Comparison of ENCODE assay signal across 22 cellular contexts in genomic region chr15:66833372-66833771, GRCh38.
DNase-seq lines count a peak whose midpoint lies in the region; ATAC-seq, FAIRE-seq and TF ChIP-seq lines count a peak whose summit lies in the region.
"Had no signal": no experiment of that assay in that cellular context is flagged by ENCODE, and none has a peak within 500 bp of the region (broad histone marks: within the 10 kb centered on the region; RNA-seq: fewer than 3 reads in every experiment).

No MANE protein-coding gene starts in this region.

- peak; percentile 61 for DNase-seq in Karpas-422
- DNase-seq in GM12878 (ENCODE audit: low read depth, low spot score) = no peak
- DNase-seq in naive B cell = peak; percentile 52
- DNase-seq in NCI-H2029 treated with DMSO at 0.1 percent for 48 hours (lab: John Stamatoyannopoulos, UW) = no peak
- DNase-seq in activated CD8-positive, alpha-beta memory T cell treated with anti-CD3 and anti-CD28 coated beads for 24 hours = no peak
- no peak for DNase-seq in posterior cingulate gyrus
- DNase-seq: activated naive CD4-positive, alpha-beta T cell treated with Interleukin-2 at 50 U/mL for 16 hours; erythroblast; heart right ventricle; NCI-H2107; stimulated activated CD4-positive, alpha-beta T cell treated with anti-CD3 and anti-CD28 coated beads, Interleukin-2, amount 100 ng/mL, for 24 hours had no signal

- no peaks in the 10 kb centered on the region for H3K9me2 ChIP-seq in Karpas-422 (replicated peaks; ENCODE audit: insufficient read depth, low read length)

- H3K27me3 ChIP-seq in BLaER1 treated with 17β-estradiol and CSF1 and Interleukin-3, amounts not matched to agents 10 nM and 100 nM = no peaks in the 10 kb centered on the region; a peak in 1 of 22 replicates
- H3K27me3 ChIP-seq in Karpas-422 (ENCODE audit: low read length) = no peaks in the 10 kb centered on the region; the same call in 1 of the 2 replicates
- no peaks in the 10 kb centered on the region for H3K27me3 ChIP-seq in GM12878 (replicated peaks in 1 of 2; ENCODE audit: control insufficient read depth in 2 of 2, insufficient read depth in 2 of 2, low read length in 1 of 2)
- H3K27me3 ChIP-seq: heart right ventricle, neutrophil, right lobe of liver had no signal

- H3K4me2 ChIP-seq in BLaER1 treated with 17β-estradiol and CSF1 and Interleukin-3, amounts not matched to agents 10 nM and 100 nM = peak overlapping the region; percentile 6 to 70 (median 55); a peak in 18 of 22 replicates
- H3K4me2 ChIP-seq in Karpas-422 (ENCODE audit: low read depth, low read length, poor library complexity, severe bottlenecking) = no peak overlapping the region
- H3K4me2 ChIP-seq in GM12878 (ENCODE audit: control insufficient read depth, insufficient read depth) = no peak overlapping the region

- no TSS peak for BruUV-seq in GM12878 (replicated peaks; lab: Mats Ljungman, UMichigan)

- H2AFZ ChIP-seq in Karpas-422 (ENCODE audit: low read length) = peak overlapping the region; percentile 63; the same call in 1 of the 2 replicates
- H2AFZ ChIP-seq in GM12878 (ENCODE audit: control insufficient read depth, low read depth, low read length) = no peak overlapping the region

- H3K27me3 Mint-ChIP-seq in naive B cell = no peaks in the 10 kb centered on the region

- peaks cover 7 to 23% (median 17%) of the 10 kb centered on the region in 10 experiments; a peak in 18 of 20 replicates for H3K4me1 ChIP-seq in BLaER1 treated with 17β-estradiol and CSF1 and Interleukin-3, amounts not matched to agents 10 nM and 100 nM
- peaks cover 13% of the 10 kb centered on the region for H3K4me1 ChIP-seq in Karpas-422 (ENCODE audit: low read length)
- H3K4me1 ChIP-seq in GM12878 (ENCODE audit: control insufficient read depth, insufficient read depth, low read length) = no peaks in the 10 kb centered on the region

- 17% methylated on average over 8 of the region's 8 CpGs for WGBS in GM12878 (ENCODE audit: insufficient coverage, insufficient replicate concordance, low lambda C conversion rate, missing lambda C conversion rate)

- peaks cover 0 to 9% (median 5%) of the 10 kb centered on the region in 7 donors for H3K9me3 Mint-ChIP-seq in naive B cell
- H3K9me3 Mint-ChIP-seq: T-helper 1 cell treated with Interleukin-12 subunit alpha and Interleukin-12 subunit beta and Interleukin-4 antibody, amounts not matched to agents 30 μg/mL and 1 μg/mL, for 36 hours had no signal

- no peak for TF ChIP-seq POLR2A in GM12878 (IDR thresholded peaks at IDR 0.05; ENCODE audit: low read depth, low read length)

- peak overlapping the region in 5 of 6 donors; percentile 84 to 96 (median 93) for H3K27ac Mint-ChIP-seq in naive B cell
- H3K27ac Mint-ChIP-seq: T-helper 1 cell treated with Interleukin-12 subunit alpha and Interleukin-12 subunit beta and Interleukin-4 antibody, amounts not matched to agents 30 μg/mL and 1 μg/mL, for 36 hours had no signal

- H4K20me1 ChIP-seq in BLaER1 treated with 17β-estradiol and CSF1 and Interleukin-3, amounts not matched to agents 10 nM and 100 nM = no peaks in the 10 kb centered on the region
- H4K20me1 ChIP-seq in Karpas-422 (ENCODE audit: insufficient read depth, low read depth, low read length) = no peaks in the 10 kb centered on the region
- H4K20me1 ChIP-seq in GM12878 (ENCODE audit: control insufficient read depth, insufficient read depth) = no peaks in the 10 kb centered on the region

- H3K4me3 Mint-ChIP-seq in naive B cell = peak overlapping the region in 7 of 8 donors; percentile 62 to 90 (median 82)
- H3K4me3 Mint-ChIP-seq: T-helper 1 cell treated with Interleukin-12 subunit alpha and Interleukin-12 subunit beta and Interleukin-4 antibody, amounts not matched to agents 30 μg/mL and 1 μg/mL, for 36 hours had no signal

- CTCF ChIA-PET in GM12878 (lab: Yijun Ruan, JAX) = interaction anchor here (1.4 to 1.7 kb wide), 2 partner anchors 8 to 17 kb away, joined by 4 to 6 read pairs; no protein-coding TSS in a partner anchor

- TF ChIP-seq CTCF in GM12878 (IDR thresholded peaks at IDR 0.05 in 2 of 3, conservative IDR thresholded peaks at IDR 0.05 in 1 of 3; ENCODE audit: control insufficient read depth in 2 of 3, extremely low read depth in 1 of 3, insufficient read depth in 1 of 3, low read depth in 3 of 3, low read length in 3 of 3) = no peak

- no peak overlapping the region for H3K4me3 ChIP-seq in BLaER1 treated with 17β-estradiol and CSF1 and Interleukin-3, amounts not matched to agents 10 nM and 100 nM
- H3K4me3 ChIP-seq in Karpas-422 (ENCODE audit: low read length) (no peak overlapping the region), GM12878 (no peak overlapping the region)
- H3K4me3 ChIP-seq: heart right ventricle, right lobe of liver had no signal

- TF ChIP-seq RAD21 in GM12878 (IDR thresholded peaks at IDR 0.05; ENCODE audit: insufficient read depth, low read depth, low read length) = no peak

- no peak for TF ChIP-seq EP300 in GM12878 (IDR thresholded peaks at IDR 0.05; ENCODE audit: borderline replicate concordance in 1 of 2, control insufficient read depth in 1 of 2, low read depth in 2 of 2, low read length in 2 of 2)

- ATAC-seq in GM12878 (peak; percentile 45; the same call in 2 of the 3 replicates), naive B cell (ENCODE audit: low read depth in 2 of 2) (peak; percentile 95), HG03571 (IDR thresholded peaks at IDR 0.05; ENCODE audit: unreplicated experiment) (no peak)
- ATAC-seq: activated CD4-positive, CD25-positive, alpha-beta regulatory T cell treated with anti-CD3 and anti-CD28 coated beads, Interleukin-2, amount 50 U/mL, for 24 hours; heart right ventricle; HepG2; right lobe of liver had no signal

- in situ Hi-C loops in GM12878 (cut with MboI) = no loop called here

- no peaks in the 10 kb centered on the region for H3K36me3 ChIP-seq in BLaER1 treated with 17β-estradiol and CSF1 and Interleukin-3, amounts not matched to agents 10 nM and 100 nM
- H3K36me3 ChIP-seq in Karpas-422 (ENCODE audit: insufficient read depth, low read length) = no peaks in the 10 kb centered on the region
- H3K36me3 ChIP-seq in GM12878 (ENCODE audit: control insufficient read depth in 2 of 2, insufficient read depth in 2 of 2, low read length in 1 of 2) = no peaks in the 10 kb centered on the region
- H3K36me3 ChIP-seq: heart right ventricle, neutrophil, right lobe of liver had no signal

- RAD21 ChIA-PET in GM12878 (lab: Charles Lee; ENCODE audit: unreplicated experiment) = no interaction called here

- SMC1A ChIA-PET in GM12878 (lab: Charles Lee; ENCODE audit: uncharacterized antibody, unreplicated experiment) = interaction anchor here (0.6 to 1.1 kb wide), 3 partner anchors 18 to 522 kb away, joined by 3 read pairs; no protein-coding TSS in a partner anchor

- no peak overlapping the region for H3K9ac ChIP-seq in BLaER1 treated with 17β-estradiol and CSF1 and Interleukin-3, amounts not matched to agents 10 nM and 100 nM
- H3K9ac ChIP-seq in Karpas-422 (ENCODE audit: low read length) = 0 out of 2 replicates have a peak overlapping the region, but pooled peaks have one; percentile 17
- H3K9ac ChIP-seq in GM12878 (ENCODE audit: control insufficient read depth, insufficient read depth, low read length) = no peak overlapping the region

- POLR2A ChIA-PET in GM12878 (lab: Charles Lee) = no interaction called here

- no peaks in the 10 kb centered on the region for H3K36me3 Mint-ChIP-seq in naive B cell

- FAIRE-seq in GM12878 (lab: Jason Lieb, UNC) = no peak
- FAIRE-seq: astrocyte, colon, D721Med, HepG2, islet of Langerhans had no signal

- H3K79me2 ChIP-seq in Karpas-422 (ENCODE audit: low read length) (no peaks in the 10 kb centered on the region), GM12878 (ENCODE audit: control insufficient read depth, insufficient read depth, low read length) (no peaks in the 10 kb centered on the region)

- peaks cover 0 to 17% (median 0%) of the 10 kb centered on the region in 11 experiments; a peak in 9 of 22 replicates for H3K9me3 ChIP-seq in BLaER1 treated with 17β-estradiol and CSF1 and Interleukin-3, amounts not matched to agents 10 nM and 100 nM (replicated peaks in 1 of 11)
- H3K9me3 ChIP-seq in Karpas-422 (ENCODE audit: low read length) (no peaks in the 10 kb centered on the region), GM12878 (replicated peaks; ENCODE audit: control insufficient read depth, insufficient read depth, low read length) (peaks cover 3% of the 10 kb centered on the region; the same call in 1 of the 3 replicates)
- H3K9me3 ChIP-seq: neutrophil, right lobe of liver had no signal

- peaks cover 34 to 54% (median 44%) of the 10 kb centered on the region in 3 donors for H3K4me1 Mint-ChIP-seq in naive B cell

- peak overlapping the region in 1 of 11 experiments; percentile 17; a peak in 1 of 22 replicates for H3K27ac ChIP-seq in BLaER1 treated with 17β-estradiol and CSF1 and Interleukin-3, amounts not matched to agents 10 nM and 100 nM
- no peak overlapping the region for H3K27ac ChIP-seq in Karpas-422 (ENCODE audit: low read length)
- no peak overlapping the region for H3K27ac ChIP-seq in GM12878 (ENCODE audit: control insufficient read depth, insufficient read depth)
- H3K27ac ChIP-seq: right lobe of liver had no signal

- intact Hi-C loops in GM12878 (cut with micrococcal nuclease; ENCODE audit: unreplicated experiment) (no loop called here), posterior cingulate gyrus (cut with DNase I) (no loop called here)

TF ChIP-seq in GM12878, 131 proteins besides CTCF, POLR2A, EP300 and RAD21 (continues in another document):
- no peak for TF ChIP-seq FOS (IDR thresholded peaks at IDR 0.05; ENCODE audit: borderline replicate concordance, extremely low read depth, insufficient read length)

Comparison
In these comparisons a context has a peak if more than half of its experiments do, and no peak if none do; other contexts are left out.
1. H3K4me2 ChIP-seq: peak in BLaER1 treated with 17β-estradiol and CSF1 and Interleukin-3, amounts not matched to agents 10 nM and 100 nM (11 of 11); none in Karpas-422 (single experiment) and GM12878 (single experiment).
2. DNase-seq: peak in Karpas-422 (single experiment) and naive B cell (single experiment); none in GM12878 (single experiment), NCI-H2029 treated with DMSO at 0.1 percent for 48 hours (single experiment), activated CD8-positive, alpha-beta memory T cell treated with anti-CD3 and anti-CD28 coated beads for 24 hours (single experiment) and posterior cingulate gyrus (0 of 10).